In the genomic region with DNA sequence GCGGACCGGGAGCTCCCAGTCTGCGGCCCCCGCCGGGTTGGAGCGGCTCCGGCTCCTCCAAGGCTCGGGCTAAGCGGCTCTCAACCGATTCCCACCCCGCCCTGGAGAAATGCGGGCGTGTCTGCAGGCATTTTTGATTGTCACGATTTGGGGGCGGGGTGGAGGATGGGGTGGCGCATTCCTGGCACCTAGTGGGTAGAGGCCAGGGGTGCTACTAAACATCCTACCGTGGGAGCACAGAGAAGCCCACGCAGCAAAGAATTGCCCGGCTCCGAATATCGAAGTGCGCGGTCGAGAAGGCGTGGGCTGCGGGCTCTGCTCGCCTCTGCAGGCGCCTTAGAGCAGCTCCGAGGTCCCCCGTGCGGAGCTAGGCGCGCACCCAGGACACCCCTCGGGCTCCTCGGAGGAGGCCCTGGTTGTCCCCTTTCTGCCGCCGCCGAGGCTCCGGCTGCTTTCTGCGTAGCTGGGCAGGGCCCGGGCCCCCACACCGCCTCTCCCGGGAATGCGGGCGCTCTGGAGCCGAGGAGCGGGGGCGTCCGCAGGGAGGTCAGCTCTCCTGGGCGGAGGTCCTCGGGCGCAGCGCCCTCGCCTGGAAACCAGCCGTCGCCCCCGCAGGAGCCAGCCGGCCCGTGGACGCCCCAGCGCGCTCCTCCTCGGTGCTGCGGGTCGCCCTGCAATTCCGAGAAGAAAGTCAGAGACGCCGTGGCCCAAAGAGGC, we compare ENCODE assay signal across 9 cellular contexts. TPM values are rescaled to one million over a fixed set of nuclear protein-coding genes. Genes with fewer than 3 reads are reported as not detected.
DNase-seq lines count a peak whose midpoint lies in the region; ATAC-seq and TF ChIP-seq lines count a peak whose summit lies in the region.
"Had no signal": no experiment of that assay in that cellular context is flagged by ENCODE, and none has a peak within 500 bp of the region (broad histone marks: within the 10 kb centered on the region; RNA-seq: fewer than 3 reads in every experiment).

No MANE protein-coding gene starts in this region.

- no peak overlapping the region for H2AFZ ChIP-seq in neural cell (ENCODE audit: low read depth, low read length)

- H3K4me1 ChIP-seq in thymus (ENCODE audit: control insufficient read depth, insufficient read depth, low read length) = peaks cover 3% of the 10 kb centered on the region

- no peak overlapping the region for H3K27ac Mint-ChIP-seq in activated T-cell treated with anti-CD3 and anti-CD28 coated beads, Interleukin-2, amount 50 U/mL, for 72 hours

- no peaks in the 10 kb centered on the region for H3K9me2 ChIP-seq in neural cell (ENCODE audit: insufficient read depth, low read length)

- no peak overlapping the region for H3K4me2 ChIP-seq in neural cell (ENCODE audit: low read length)

- H3K4me3 Mint-ChIP-seq in activated T-cell treated with anti-CD3 and anti-CD28 coated beads, Interleukin-2, amount 50 U/mL, for 72 hours = peak overlapping the region; percentile 89

- peak; percentile 89 for DNase-seq in DMS 273 (lab: John Stamatoyannopoulos, UW; ENCODE audit: unreplicated experiment)
- DNase-seq in DMS 273 treated with DMSO at 0.1 percent for 48 hours (lab: John Stamatoyannopoulos, UW) = no peak
- DNase-seq in M059J (ENCODE audit: low read depth) = peak; percentile 59
- DNase-seq in activated T-cell treated with anti-CD3 and anti-CD28 coated beads, Interleukin-2, amount 50 U/mL, for 72 hours = peak; percentile 53 to 65
- DNase-seq in fibroblast of pulmonary artery (ENCODE audit: low read depth) = peak; percentile 69
- no peak for DNase-seq in NCI-H2196 treated with DMSO at 0.1 percent for 48 hours (lab: John Stamatoyannopoulos, UW; ENCODE audit: unreplicated experiment)

- peak overlapping the region; percentile 72 for H3K4me3 ChIP-seq in fibroblast of pulmonary artery (replicated peaks; ENCODE audit: low read depth, low read length)
- H3K4me3 ChIP-seq in neural cell (ENCODE audit: low read length) = peak overlapping the region; percentile 61
- H3K4me3 ChIP-seq in thymus (ENCODE audit: low read length) = peak overlapping the region; percentile 40

- TF ChIP-seq CTCF in fibroblast of pulmonary artery (IDR thresholded peaks at IDR 0.05; ENCODE audit: low read length, missing control alignments) (no peak), neural cell (IDR thresholded peaks at IDR 0.05; ENCODE audit: poor library complexity, severe bottlenecking) (peak; percentile 25)

- no peaks in the 10 kb centered on the region for H3K9me3 Mint-ChIP-seq in activated T-cell treated with anti-CD3 and anti-CD28 coated beads, Interleukin-2, amount 50 U/mL, for 72 hours

- H3K36me3 Mint-ChIP-seq in activated T-cell treated with anti-CD3 and anti-CD28 coated beads, Interleukin-2, amount 50 U/mL, for 72 hours (ENCODE audit: insufficient read depth in 2 of 2) = no peaks in the 10 kb centered on the region

- TF ChIP-seq RAD21 in neural cell (conservative IDR thresholded peaks at IDR 0.05) = no peak

- ATAC-seq in activated T-cell treated with anti-CD3 and anti-CD28 coated beads, Interleukin-2, amount 50 U/mL, for 72 hours (replicated peaks in 1 of 2) = peak; percentile 83 to 88

- no peaks in the 10 kb centered on the region for H3F3A ChIP-seq in neural cell (ENCODE audit: insufficient read depth, low read length, poor library complexity, severe bottlenecking)

- H4K20me1 ChIP-seq in neural cell (ENCODE audit: insufficient read depth) = no peaks in the 10 kb centered on the region

- peaks cover 20% of the 10 kb centered on the region for H3K4me1 Mint-ChIP-seq in activated T-cell treated with anti-CD3 and anti-CD28 coated beads, Interleukin-2, amount 50 U/mL, for 72 hours (ENCODE audit: low read depth)

- H3K36me3 ChIP-seq in neural cell (ENCODE audit: insufficient read depth, low read length) (no peaks in the 10 kb centered on the region), thymus (ENCODE audit: control insufficient read depth, insufficient read depth) (no peaks in the 10 kb centered on the region)

- H3K27me3 ChIP-seq in neural cell (ENCODE audit: insufficient read depth, low read depth, low read length) (peaks cover 29% of the 10 kb centered on the region), thymus (ENCODE audit: control insufficient read depth, insufficient read depth) (peaks cover 16% of the 10 kb centered on the region)

- TF ChIP-seq EP300 in neural cell (conservative IDR thresholded peaks at IDR 0.05; ENCODE audit: poor library complexity, severe bottlenecking) = no peak

- peak overlapping the region; percentile 7 for H3K9ac ChIP-seq in neural cell (ENCODE audit: low read length)

- H3K27ac ChIP-seq in neural cell (ENCODE audit: low read length) (no peak overlapping the region), thymus (ENCODE audit: low read depth) (no peak overlapping the region)
- H3K27ac ChIP-seq: 22Rv1 had no signal

- H3K9me3 ChIP-seq in neural cell (ENCODE audit: low read length) (no peaks in the 10 kb centered on the region), thymus (ENCODE audit: control insufficient read depth) (no peaks in the 10 kb centered on the region)

- no peaks in the 10 kb centered on the region for H3K79me2 ChIP-seq in neural cell (replicated peaks; ENCODE audit: insufficient read depth, low read length)

- under 1% methylated on average over 68 of the region's 68 CpGs for WGBS in thymus

- H3K27me3 Mint-ChIP-seq in activated T-cell treated with anti-CD3 and anti-CD28 coated beads, Interleukin-2, amount 50 U/mL, for 72 hours (ENCODE audit: low read depth) = peaks cover 24% of the 10 kb centered on the region

TF ChIP-seq in neural cell, 6 proteins besides CTCF, POLR2A, EP300 and RAD21:
- TF ChIP-seq POLR2AphosphoS5 (IDR thresholded peaks at IDR 0.05) (no peak), EZH2 (IDR thresholded peaks at IDR 0.05; ENCODE audit: borderline replicate concordance, insufficient read depth, low read length, poor library complexity, severe bottlenecking) (no peak), MXI1 (conservative IDR thresholded peaks at IDR 0.05; ENCODE audit: poor library complexity, severe bottlenecking) (no peak), SMC3 (conservative IDR thresholded peaks at IDR 0.05; ENCODE audit: poor library complexity) (no peak), TAF1 (IDR thresholded peaks at IDR 0.05; ENCODE audit: low read depth) (no peak)
- TF ChIP-seq, protein P1, sequence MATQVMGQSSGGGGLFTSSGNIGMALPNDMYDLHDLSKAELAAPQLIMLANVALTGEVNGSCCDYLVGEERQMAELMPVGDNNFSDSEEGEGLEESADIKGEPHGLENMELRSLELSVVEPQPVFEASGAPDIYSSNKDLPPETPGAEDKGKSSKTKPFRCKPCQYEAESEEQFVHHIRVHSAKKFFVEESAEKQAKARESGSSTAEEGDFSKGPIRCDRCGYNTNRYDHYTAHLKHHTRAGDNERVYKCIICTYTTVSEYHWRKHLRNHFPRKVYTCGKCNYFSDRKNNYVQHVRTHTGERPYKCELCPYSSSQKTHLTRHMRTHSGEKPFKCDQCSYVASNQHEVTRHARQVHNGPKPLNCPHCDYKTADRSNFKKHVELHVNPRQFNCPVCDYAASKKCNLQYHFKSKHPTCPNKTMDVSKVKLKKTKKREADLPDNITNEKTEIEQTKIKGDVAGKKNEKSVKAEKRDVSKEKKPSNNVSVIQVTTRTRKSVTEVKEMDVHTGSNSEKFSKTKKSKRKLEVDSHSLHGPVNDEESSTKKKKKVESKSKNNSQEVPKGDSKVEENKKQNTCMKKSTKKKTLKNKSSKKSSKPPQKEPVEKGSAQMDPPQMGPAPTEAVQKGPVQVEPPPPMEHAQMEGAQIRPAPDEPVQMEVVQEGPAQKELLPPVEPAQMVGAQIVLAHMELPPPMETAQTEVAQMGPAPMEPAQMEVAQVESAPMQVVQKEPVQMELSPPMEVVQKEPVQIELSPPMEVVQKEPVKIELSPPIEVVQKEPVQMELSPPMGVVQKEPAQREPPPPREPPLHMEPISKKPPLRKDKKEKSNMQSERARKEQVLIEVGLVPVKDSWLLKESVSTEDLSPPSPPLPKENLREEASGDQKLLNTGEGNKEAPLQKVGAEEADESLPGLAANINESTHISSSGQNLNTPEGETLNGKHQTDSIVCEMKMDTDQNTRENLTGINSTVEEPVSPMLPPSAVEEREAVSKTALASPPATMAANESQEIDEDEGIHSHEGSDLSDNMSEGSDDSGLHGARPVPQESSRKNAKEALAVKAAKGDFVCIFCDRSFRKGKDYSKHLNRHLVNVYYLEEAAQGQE (IDR thresholded peaks at IDR 0.05; ENCODE audit: borderline replicate concordance) = no peak

RNA-seq across cellular contexts. Expression of a gene that starts 16.5 kb away (rescaled TPM):
- total RNA-seq in M059J (2014; rRNA removed; shearing (Covaris generic)) = 0.37 and 1.1 TPM in 2 replicates
- 10 to 100 TPM; 14.7 to 19.8 TPM for total RNA-seq in activated T-cell treated with anti-CD3 and anti-CD28 coated beads, Interleukin-2, amount 50 U/mL, for 72 hours
- polyA plus RNA-seq in neural cell = 0.08 TPM in 1 of 2 replicates, not detected in the other
- 0.46 TPM in 1 of 2 replicates, not detected in the other for polyA minus RNA-seq in neural cell
- 29.4 TPM for polyA plus RNA-seq in thymus

Comparison
In these comparisons a context has a peak if more than half of its experiments do, and no peak if none do; other contexts are left out.
1. DNase-seq: peak in DMS 273 (single experiment), M059J (single experiment), activated T-cell treated with anti-CD3 and anti-CD28 coated beads, Interleukin-2, amount 50 U/mL, for 72 hours (2 of 2) and fibroblast of pulmonary artery (single experiment); none in DMS 273 treated with DMSO at 0.1 percent for 48 hours (single experiment) and NCI-H2196 treated with DMSO at 0.1 percent for 48 hours (single experiment).
2. Peak in every context shown above with its lines, with median percentiles within 50 percentile points of each other: H3K4me3 ChIP-seq.